17 cellular contexts compared by ENCODE assay signal in genomic region chr15:80265021-80265420, GRCh38. TPM values are rescaled to one million over a fixed set of nuclear protein-coding genes. Genes with fewer than 3 reads are reported as not detected.
A peak's percentile ranks its signal among the peaks of the same experiment; 100 is the strongest.
DNase-seq lines count a peak whose midpoint lies in the region; ATAC-seq and TF ChIP-seq lines count a peak whose summit lies in the region.
"Had no signal": no experiment of that assay in that cellular context is flagged by ENCODE, and none has a peak within 500 bp of the region (broad histone marks: within the 10 kb centered on the region; RNA-seq: fewer than 3 reads in every experiment).

No MANE protein-coding gene starts in this region.

- H3K36me3 ChIP-seq in ovary: no peaks in the 10 kb centered on the region
- H3K36me3 ChIP-seq: neutrophil had no signal

- no peaks in the 10 kb centered on the region for H3K27me3 ChIP-seq in ovary

- intact Hi-C loops in ovary (cut with DNase I): no loop called here

- ATAC-seq in activated CD4-positive, CD25-positive, alpha-beta regulatory T cell treated with anti-CD3 and anti-CD28 coated beads, Interleukin-2, amount 50 U/mL, for 24 hours: peak; percentile 77 to 81
- no peak for ATAC-seq in HG02852 (IDR thresholded peaks at IDR 0.05; ENCODE audit: unreplicated experiment)
- no peak for ATAC-seq in GM18502 (IDR thresholded peaks at IDR 0.05; ENCODE audit: poor library complexity, unreplicated experiment)
- ATAC-seq: left colon had no signal

- H3K27ac ChIP-seq in ovary: no peak overlapping the region
- H3K27ac ChIP-seq: neutrophil had no signal

- TF ChIP-seq POLR2A in ovary (IDR thresholded peaks at IDR 0.05): no peak

- WGBS in ovary, 3 donors: 77 to 85% (median 80%) methylated on average over 3 of the region's 3 CpGs

- no peaks in the 10 kb centered on the region for H3K9me3 ChIP-seq in ovary
- H3K9me3 ChIP-seq: neutrophil had no signal

- no peak for TF ChIP-seq EP300 in ovary (IDR thresholded peaks at IDR 0.05)

- no peak for TF ChIP-seq CTCF in ovary (IDR thresholded peaks at IDR 0.05)

- no peak for DNase-seq in activated CD4-positive, CD25-positive, alpha-beta regulatory T cell (lab: John Stamatoyannopoulos, UW)
- DNase-seq in EL (peak; percentile 6), ovary (no peak)
- DNase-seq in activated naive CD4-positive, alpha-beta T cell treated with anti-CD3 and anti-CD28 coated beads, Interleukin-2, amount 50 U/mL, for 16 hours: peak; percentile 23
- peak; percentile 50 for DNase-seq in stimulated activated CD4-positive, alpha-beta T cell treated with anti-CD3 and anti-CD28 coated beads, Interleukin-1b, Interleukin-23, amount 100 ng/mL, for 48 hours
- DNase-seq: CD8-positive, alpha-beta memory T cell; central memory CD4-positive, alpha-beta T cell; effector memory CD4-positive, alpha-beta T cell; left colon; MV-4-11; NCI-H2081; NCI-H526 had no signal

- no peak overlapping the region for H3K4me3 ChIP-seq in ovary

- H3K4me1 ChIP-seq in ovary (ENCODE audit: insufficient read depth): no peaks in the 10 kb centered on the region

RNA-seq across cellular contexts. Expression of gene CTXND1, which starts 13.0 kb away (rescaled TPM):
- total RNA-seq in ovary: under 1 TPM in 6 of 7 donors, not detected in 1; 0.05 to 0.52 (median 0.27) TPM
- under 1 TPM; 0.04 to 0.17 TPM for polyA plus RNA-seq in ovary
- total RNA-seq: CD8-positive, alpha-beta memory T cell; mononuclear cell had no signal
- polyA plus RNA-seq: CD8-positive, alpha-beta memory T cell had no signal

Comparison
In these comparisons a context has a peak if more than half of its experiments do, and no peak if none do; other contexts are left out.
1. ATAC-seq: peak in activated CD4-positive, CD25-positive, alpha-beta regulatory T cell treated with anti-CD3 and anti-CD28 coated beads, Interleukin-2, amount 50 U/mL, for 24 hours (2 of 2); none in HG02852 (single experiment) and GM18502 (single experiment).
2. DNase-seq: peak in EL (single experiment), activated naive CD4-positive, alpha-beta T cell treated with anti-CD3 and anti-CD28 coated beads, Interleukin-2, amount 50 U/mL, for 16 hours (single experiment) and stimulated activated CD4-positive, alpha-beta T cell treated with anti-CD3 and anti-CD28 coated beads, Interleukin-1b, Interleukin-23, amount 100 ng/mL, for 48 hours (single experiment); none in activated CD4-positive, CD25-positive, alpha-beta regulatory T cell (0 of 4) and ovary (0 of 5).